9 cellular contexts compared by ENCODE assay signal in genomic region chr15:32641517-32642059, GRCh38. TPM values are rescaled to one million over a fixed set of nuclear protein-coding genes. Genes with fewer than 3 reads are reported as not detected.
DNase-seq lines count a peak whose midpoint lies in the region; ATAC-seq lines count a peak whose summit lies in the region.
"Had no signal": no experiment of that assay in that cellular context is flagged by ENCODE, and none has a peak within 500 bp of the region (broad histone marks: within the 10 kb centered on the region; RNA-seq: fewer than 3 reads in every experiment).

A gene with protein sequence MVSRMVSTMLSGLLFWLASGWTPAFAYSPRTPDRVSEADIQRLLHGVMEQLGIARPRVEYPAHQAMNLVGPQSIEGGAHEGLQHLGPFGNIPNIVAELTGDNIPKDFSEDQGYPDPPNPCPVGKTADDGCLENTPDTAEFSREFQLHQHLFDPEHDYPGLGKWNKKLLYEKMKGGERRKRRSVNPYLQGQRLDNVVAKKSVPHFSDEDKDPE (plus strand): TSS chr15:32641710. CDS start chr15:32643593, 1,883 bp downstream.

- no peak within 1 kb of the TSS for H3K18ac ChIP-seq in mesendoderm (ENCODE audit: low read length)

- no peak within 1 kb of the TSS for H3K4me3 ChIP-seq in mesendoderm (ENCODE audit: low read length)
- H3K4me3 ChIP-seq: lung had no signal

- no peak within 1 kb of the TSS for H3K23ac ChIP-seq in mesendoderm (ENCODE audit: low read length)

- H3K4me1 ChIP-seq in mesendoderm (ENCODE audit: control insufficient read depth, low read depth, low read length), result peaks cover 5% of the 10 kb centered on the region

- no peaks in the 10 kb centered on the region for H3K79me2 ChIP-seq in mesendoderm (ENCODE audit: control insufficient read depth, insufficient read depth, low read length)

- H4K8ac ChIP-seq in mesendoderm (ENCODE audit: low read depth, low read length), result no peak within 1 kb of the TSS

- H3K27ac ChIP-seq in mesendoderm (ENCODE audit: low read depth, low read length), result peak within 1 kb of the TSS; percentile 14

- H2BK5ac ChIP-seq in mesendoderm (ENCODE audit: low read length), result no peak within 1 kb of the TSS

- H3K4ac ChIP-seq in mesendoderm (ENCODE audit: low read depth, low read length), result no peak within 1 kb of the TSS

- ATAC-seq in GM21381 (IDR thresholded peaks at IDR 0.05; ENCODE audit: unreplicated experiment) (no peak), GM18511 (IDR thresholded peaks at IDR 0.05; ENCODE audit: unreplicated experiment) (no peak), HG03460 (IDR thresholded peaks at IDR 0.05; ENCODE audit: unreplicated experiment) (no peak)

- no peak within 1 kb of the TSS for H2BK15ac ChIP-seq in mesendoderm (replicated peaks; ENCODE audit: low read depth)

- H3K27me3 ChIP-seq in mesendoderm (ENCODE audit: insufficient read depth, low read length, poor library complexity), result no peaks in the 10 kb centered on the region

- DNase-seq in C1 segment of cervical spinal cord (lab: John Stamatoyannopoulos, UW), result peak in 12 of 14 donors; percentile 17 to 91 (median 55)
- peak; percentile 59 for DNase-seq in NCI-H2029 treated with DMSO at 0.1 percent for 48 hours (lab: John Stamatoyannopoulos, UW)
- DNase-seq in cerebellum (ENCODE audit: low spot score), result peak; percentile 92
- peak; percentile 85 for DNase-seq in mesendoderm
- DNase-seq in mesenteric fat pad (ENCODE audit: low spot score), result no peak

- peak within 1 kb of the TSS; percentile 38 for H3K9ac ChIP-seq in mesendoderm (ENCODE audit: low read length)

- peak within 1 kb of the TSS; percentile 66 for H3K4me2 ChIP-seq in mesendoderm (ENCODE audit: low read length)

- no peak within 1 kb of the TSS for H4K5ac ChIP-seq in mesendoderm (ENCODE audit: low read length)

- H3K56ac ChIP-seq in mesendoderm (ENCODE audit: low read length), result peak within 1 kb of the TSS; percentile 44

- no peak within 1 kb of the TSS for H2AK5ac ChIP-seq in mesendoderm (ENCODE audit: low read length)

- H3K79me1 ChIP-seq in mesendoderm (ENCODE audit: low read length), result no peaks in the 10 kb centered on the region

- WGBS in mesendoderm (ENCODE audit: extremely low coverage, insufficient coverage, low lambda C conversion rate), result no CpG with 5 or more reads among the region's 22 CpGs

- peaks cover 4% of the 10 kb centered on the region for H3K36me3 ChIP-seq in mesendoderm (ENCODE audit: control insufficient read depth, insufficient read depth, low read length)

- no peak within 1 kb of the TSS for H2BK120ac ChIP-seq in mesendoderm (ENCODE audit: low read depth, low read length)

RNA-seq across cellular contexts. Expression of the gene that starts here (rescaled TPM):
- total RNA-seq in cerebellum (76.3 TPM), mesenteric fat pad (5.3 TPM)
- 3.4 TPM for polyA plus RNA-seq in mesendoderm (2013, experiment 1 of 2)
- 3.7 TPM for polyA plus RNA-seq in mesendoderm (2013, experiment 2 of 2)

Comparison
In these comparisons a context has a peak if more than half of its experiments do, and no peak if none do; other contexts are left out.
1. RNA of the gene that starts here (total RNA-seq): 76.3 TPM in cerebellum (single experiment); 5.3 TPM in mesenteric fat pad (single experiment); every median in the first group is over 10 times any median in the second.